16 cellular contexts compared by ENCODE assay signal in genomic region chr12:75974323-75975273, GRCh38. TPM values are rescaled to one million over a fixed set of nuclear protein-coding genes. Genes with fewer than 3 reads are reported as not detected.
DNase-seq lines count a peak whose midpoint lies in the region; ATAC-seq and TF ChIP-seq lines count a peak whose summit lies in the region.
"Had no signal": no experiment of that assay in that cellular context is flagged by ENCODE, and none has a peak within 500 bp of the region (broad histone marks: within the 10 kb centered on the region; RNA-seq: fewer than 3 reads in every experiment).

No MANE protein-coding gene starts in this region.

- in situ Hi-C loops in brain microvascular endothelial cell (cut with HindIII; ENCODE audit: low pct_ligation_motif_present, low sequenced_read_pairs) = no loop called here

- H3K36me3 ChIP-seq in brain microvascular endothelial cell (replicated peaks) = no peaks in the 10 kb centered on the region

- no peak overlapping the region for H3K4me3 Mint-ChIP-seq in WTC11
- no peak overlapping the region for H3K4me3 Mint-ChIP-seq in osteocyte (ENCODE audit: unreplicated experiment)
- H3K4me3 Mint-ChIP-seq: activated naive CD8-positive, alpha-beta T cell treated with anti-CD3 and anti-CD28 coated beads, Interleukin-2, amount 10 ng/mL, durations not matched to agents 7 days and 5 days; natural killer cell treated with Interleukin-12 subunit alpha and Interleukin-12 subunit beta and Interleukin-15 and Interleukin-18, amount 100 ng/mL, for 72 hours; T-cell had no signal

- H3K9me3 Mint-ChIP-seq in WTC11 = 0 out of 2 replicates have a peak, but pooled peaks cover 3% of the 10 kb centered on the region
- no peaks in the 10 kb centered on the region for H3K9me3 Mint-ChIP-seq in osteocyte (ENCODE audit: unreplicated experiment)
- H3K9me3 Mint-ChIP-seq: T-cell had no signal

- POLR2A ChIA-PET in WTC11 (lab: Charles Lee) = no interaction called here

- no peak for TF ChIP-seq POLR2A in NB4 (IDR thresholded peaks at IDR 0.05; ENCODE audit: extremely low read depth, insufficient read length)

- H3K27me3 Mint-ChIP-seq in WTC11 (ENCODE audit: low read depth) (no peaks in the 10 kb centered on the region), osteocyte (ENCODE audit: unreplicated experiment) (no peaks in the 10 kb centered on the region)
- H3K27me3 Mint-ChIP-seq: activated naive CD8-positive, alpha-beta T cell treated with anti-CD3 and anti-CD28 coated beads, Interleukin-2, amount 10 ng/mL, durations not matched to agents 7 days and 5 days; natural killer cell treated with Interleukin-12 subunit alpha and Interleukin-12 subunit beta and Interleukin-15 and Interleukin-18, amount 100 ng/mL, for 72 hours; T-cell had no signal

- peak; percentile 32 for DNase-seq in NCI-H510A treated with DMSO at 0.1 percent for 48 hours (lab: John Stamatoyannopoulos, UW)
- no peak for DNase-seq in NCI-H510A (lab: John Stamatoyannopoulos, UW)
- peak; percentile 79 for DNase-seq in NB4 (ENCODE audit: low read depth)
- no peak for DNase-seq in WTC11 (ENCODE audit: low spot score)
- DNase-seq in osteocyte (ENCODE audit: extremely low spot score, unreplicated experiment) = no peak
- DNase-seq in NCI-H1694 treated with DMSO at 0.1 percent for 48 hours (lab: John Stamatoyannopoulos, UW) = no peak
- no peak for DNase-seq in brain microvascular endothelial cell
- DNase-seq: ACHN; activated CD8-positive, alpha-beta memory T cell treated with anti-CD3 and anti-CD28 coated beads for 24 hours; activated naive CD8-positive, alpha-beta T cell treated with anti-CD3 and anti-CD28 coated beads, Interleukin-2, amount 10 ng/mL, durations not matched to agents 7 days and 5 days; EL; NCI-H69; stimulated activated CD4-positive, alpha-beta T cell treated with anti-CD3 and anti-CD28 coated beads, Interleukin-12 subunit alpha, Interleukin-12 subunit beta, amount 100 ng/mL, for 4 hours; T-cell had no signal

- H3K4me3 ChIP-seq in NB4 (ENCODE audit: low read depth, low read length) (no peak overlapping the region), brain microvascular endothelial cell (ENCODE audit: low read depth, low read length) (no peak overlapping the region)

- H3K27me3 ChIP-seq in brain microvascular endothelial cell (replicated peaks) = no peaks in the 10 kb centered on the region

- H3K36me3 Mint-ChIP-seq in WTC11 (peaks cover 4% of the 10 kb centered on the region; the same call in 1 of the 2 replicates), osteocyte (ENCODE audit: unreplicated experiment) (no peaks in the 10 kb centered on the region)
- H3K36me3 Mint-ChIP-seq: T-cell had no signal

- no peak overlapping the region for H3K27ac ChIP-seq in brain microvascular endothelial cell

- ATAC-seq in WTC11 (no peak), GM18498 (IDR thresholded peaks at IDR 0.05; ENCODE audit: unreplicated experiment) (no peak)
- ATAC-seq: natural killer cell treated with Interleukin-12 subunit alpha and Interleukin-12 subunit beta and Interleukin-15 and Interleukin-18, amount 100 ng/mL, for 72 hours; T-cell had no signal

- no peak overlapping the region for H3K27ac Mint-ChIP-seq in WTC11
- H3K27ac Mint-ChIP-seq in osteocyte (ENCODE audit: unreplicated experiment) = peak overlapping the region; percentile 9
- H3K27ac Mint-ChIP-seq: activated naive CD8-positive, alpha-beta T cell treated with anti-CD3 and anti-CD28 coated beads, Interleukin-2, amount 10 ng/mL, durations not matched to agents 7 days and 5 days; T-cell had no signal

- H3K4me1 Mint-ChIP-seq in WTC11 (peaks cover 48% of the 10 kb centered on the region), osteocyte (ENCODE audit: unreplicated experiment) (peaks cover 50% of the 10 kb centered on the region)

- no peak for TF ChIP-seq CTCF in NB4 (IDR thresholded peaks at IDR 0.05; ENCODE audit: low read depth, low read length)
- no peak for TF ChIP-seq CTCF in WTC11 (IDR thresholded peaks at IDR 0.05)
- TF ChIP-seq CTCF in osteocyte (IDR thresholded peaks at IDR 0.05) = no peak
- no peak for TF ChIP-seq CTCF in brain microvascular endothelial cell (IDR thresholded peaks at IDR 0.05; ENCODE audit: low read depth, low read length, missing control alignments)

- CTCF ChIA-PET in WTC11 (lab: Charles Lee) = no interaction called here

TF ChIP-seq in WTC11, 78 proteins besides CTCF, POLR2A, EP300 and RAD21:
- TF ChIP-seq CBFB (CRISPR knock-in tag; IDR thresholded peaks at IDR 0.05; ENCODE audit: low read depth) (no peak), SOX15 (CRISPR knock-in tag; IDR thresholded peaks at IDR 0.05) (no peak), ZNF138 (CRISPR knock-in tag; conservative IDR thresholded peaks at IDR 0.05) (no peak), ATF1 (CRISPR knock-in tag; IDR thresholded peaks at IDR 0.05) (no peak), ETV6 (CRISPR knock-in tag; IDR thresholded peaks at IDR 0.05) (0 out of 2 replicates have a peak, but pooled peaks have one; percentile 17), JAZF1 (CRISPR knock-in tag; IDR thresholded peaks at IDR 0.05) (no peak), NFE2L1 (CRISPR knock-in tag; IDR thresholded peaks at IDR 0.05) (no peak)
- TF ChIP-seq, protein P1, sequence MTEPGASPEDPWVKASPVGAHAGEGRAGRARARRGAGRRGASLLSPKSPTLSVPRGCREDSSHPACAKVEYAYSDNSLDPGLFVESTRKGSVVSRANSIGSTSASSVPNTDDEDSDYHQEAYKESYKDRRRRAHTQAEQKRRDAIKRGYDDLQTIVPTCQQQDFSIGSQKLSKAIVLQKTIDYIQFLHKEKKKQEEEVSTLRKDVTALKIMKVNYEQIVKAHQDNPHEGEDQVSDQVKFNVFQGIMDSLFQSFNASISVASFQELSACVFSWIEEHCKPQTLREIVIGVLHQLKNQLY (CRISPR knock-in tag; IDR thresholded peaks at IDR 0.05) = no peak

RNA-seq across cellular contexts. Expression of gene PHLDA1, which starts 57.0 kb away (rescaled TPM):
- 34.9 to 51.3 TPM (median 51.1 TPM) in 3 replicates for total RNA-seq in WTC11 (2021)
- total RNA-seq in osteocyte = 52.0 and 53.7 TPM in 2 replicates

Comparison
In these comparisons a context has a peak if more than half of its experiments do, and no peak if none do; other contexts are left out.
1. DNase-seq: peak in NCI-H510A treated with DMSO at 0.1 percent for 48 hours (single experiment) and NB4 (single experiment); none in NCI-H510A (single experiment), WTC11 (single experiment), osteocyte (single experiment), NCI-H1694 treated with DMSO at 0.1 percent for 48 hours (single experiment) and brain microvascular endothelial cell (single experiment).